Comparison of ENCODE assay signal across 2 cellular contexts in genomic region chr5:31218978-31219377, GRCh38.
A peak's percentile ranks its signal among the peaks of the same experiment; 100 is the strongest.
TF ChIP-seq lines count a peak whose summit lies in the region.

No MANE protein-coding gene starts in this region.

TF ChIP-seq in H1, 55 proteins besides CTCF, POLR2A, EP300 and RAD21:
- TF ChIP-seq CBX8 (IDR thresholded peaks at IDR 0.05; ENCODE audit: borderline replicate concordance, low read depth, low read length) (no peak), TCF12 (IDR thresholded peaks at IDR 0.05; ENCODE audit: low read depth, low read length) (no peak), FOSL1 (IDR thresholded peaks at IDR 0.05; ENCODE audit: insufficient read depth, low read depth, low read length) (no peak)

TF ChIP-seq in HepG2, 621 proteins besides CTCF, POLR2A, EP300 and RAD21:
- TF ChIP-seq ARID5B (CRISPR knock-in tag; IDR thresholded peaks at IDR 0.05) (peak; percentile 22; the same call in 1 of the 2 replicates), SOX6 (IDR thresholded peaks at IDR 0.05) (no peak), SOX6 (CRISPR knock-in tag; IDR thresholded peaks at IDR 0.05) (peak; percentile 41), ZNF644 (CRISPR knock-in tag; IDR thresholded peaks at IDR 0.05; ENCODE audit: low read depth) (0 out of 2 replicates have a peak, but pooled peaks have one; percentile 57), HNF4A (CRISPR knock-in tag; IDR thresholded peaks at IDR 0.05) (peak; percentile 45), CAMTA2 (CRISPR knock-in tag; IDR thresholded peaks at IDR 0.05; ENCODE audit: borderline replicate concordance) (no peak), UBTF (CRISPR knock-in tag; IDR thresholded peaks at IDR 0.05) (no peak), SOX13 (IDR thresholded peaks at IDR 0.05) (no peak), SOX13 (CRISPR knock-in tag; conservative IDR thresholded peaks at IDR 0.05 in 1 of 2, IDR thresholded peaks at IDR 0.05 in 1 of 2) (peak in 1 of 2 experiments; percentile 70; a peak in 2 of 4 replicates), HNF4G (IDR thresholded peaks at IDR 0.05; ENCODE audit: borderline replicate concordance, low read depth, low read length) (0 out of 2 replicates have a peak, but pooled peaks have one; percentile 31), HNF4G (CRISPR knock-in tag; IDR thresholded peaks at IDR 0.05; ENCODE audit: borderline replicate concordance, low read depth) (no peak)
